Comparison of ENCODE assay signal across 1 cellular context in the genomic region with DNA sequence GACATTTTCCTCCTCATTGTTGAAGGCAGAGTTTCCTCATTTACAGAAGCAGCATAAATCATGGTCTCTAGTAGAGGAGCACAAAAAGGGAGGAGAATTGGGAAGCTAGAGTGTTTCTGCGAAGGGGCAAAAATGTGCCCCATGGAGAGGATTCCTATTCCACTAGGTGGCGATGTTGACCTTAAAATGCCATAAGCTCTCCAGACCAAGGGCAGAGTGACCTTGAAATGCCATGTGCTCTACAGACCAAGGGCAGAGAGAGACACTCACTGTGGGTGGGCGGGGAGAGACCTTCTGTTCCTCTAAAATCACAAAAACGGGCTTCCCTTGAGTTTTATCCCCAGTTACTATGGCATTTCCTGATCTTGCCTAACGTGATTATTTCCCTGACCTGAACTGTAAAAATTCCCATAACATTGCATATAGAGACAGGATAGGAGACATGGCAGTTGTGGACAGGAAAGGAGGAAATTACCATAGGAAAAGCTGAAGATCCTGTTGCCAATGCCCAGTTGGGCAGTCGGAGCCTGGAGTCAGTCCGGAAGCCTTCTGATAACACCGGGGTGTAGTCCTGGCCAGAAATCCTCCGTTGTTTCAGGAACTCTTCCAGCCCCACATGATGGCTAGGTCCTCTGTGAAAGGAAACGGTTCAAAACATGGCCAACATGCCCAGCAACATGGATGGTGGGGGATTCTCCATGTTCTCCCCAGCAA.
TF ChIP-seq lines count a peak whose summit lies in the region.

No MANE protein-coding gene starts in this region.

TF ChIP-seq in IMR-90, 13 proteins besides CTCF, POLR2A, EP300 and RAD21 (continued from another document):
- TF ChIP-seq, protein P1, sequence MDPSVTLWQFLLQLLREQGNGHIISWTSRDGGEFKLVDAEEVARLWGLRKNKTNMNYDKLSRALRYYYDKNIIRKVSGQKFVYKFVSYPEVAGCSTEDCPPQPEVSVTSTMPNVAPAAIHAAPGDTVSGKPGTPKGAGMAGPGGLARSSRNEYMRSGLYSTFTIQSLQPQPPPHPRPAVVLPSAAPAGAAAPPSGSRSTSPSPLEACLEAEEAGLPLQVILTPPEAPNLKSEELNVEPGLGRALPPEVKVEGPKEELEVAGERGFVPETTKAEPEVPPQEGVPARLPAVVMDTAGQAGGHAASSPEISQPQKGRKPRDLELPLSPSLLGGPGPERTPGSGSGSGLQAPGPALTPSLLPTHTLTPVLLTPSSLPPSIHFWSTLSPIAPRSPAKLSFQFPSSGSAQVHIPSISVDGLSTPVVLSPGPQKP (IDR thresholded peaks at IDR 0.05; ENCODE audit: borderline replicate concordance, low read depth, low read length), result no peak
- no peak for TF ChIP-seq MAZ (IDR thresholded peaks at IDR 0.05; ENCODE audit: borderline replicate concordance, low read depth, low read length)
- no peak for TF ChIP-seq BHLHE40 (IDR thresholded peaks at IDR 0.05; ENCODE audit: low read depth, low read length)
- no peak for TF ChIP-seq FOS (IDR thresholded peaks at IDR 0.05; ENCODE audit: low read depth, low read length)
- TF ChIP-seq CEBPB (IDR thresholded peaks at IDR 0.05; ENCODE audit: low read depth, low read length), result no peak
- TF ChIP-seq RFX5 (IDR thresholded peaks at IDR 0.05; ENCODE audit: low read depth, low read length), result no peak
- TF ChIP-seq, protein P2, sequence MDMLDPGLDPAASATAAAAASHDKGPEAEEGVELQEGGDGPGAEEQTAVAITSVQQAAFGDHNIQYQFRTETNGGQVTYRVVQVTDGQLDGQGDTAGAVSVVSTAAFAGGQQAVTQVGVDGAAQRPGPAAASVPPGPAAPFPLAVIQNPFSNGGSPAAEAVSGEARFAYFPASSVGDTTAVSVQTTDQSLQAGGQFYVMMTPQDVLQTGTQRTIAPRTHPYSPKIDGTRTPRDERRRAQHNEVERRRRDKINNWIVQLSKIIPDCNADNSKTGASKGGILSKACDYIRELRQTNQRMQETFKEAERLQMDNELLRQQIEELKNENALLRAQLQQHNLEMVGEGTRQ (IDR thresholded peaks at IDR 0.05; ENCODE audit: low read depth, low read length), result no peak
- TF ChIP-seq SMC3 (IDR thresholded peaks at IDR 0.05; ENCODE audit: low read depth, low read length), result no peak
- no peak for TF ChIP-seq MXI1 (IDR thresholded peaks at IDR 0.05; ENCODE audit: borderline replicate concordance, low read depth, low read length)
TF ChIP-seq in IMR-90: peak in this region for 0.
